In the genomic region with DNA sequence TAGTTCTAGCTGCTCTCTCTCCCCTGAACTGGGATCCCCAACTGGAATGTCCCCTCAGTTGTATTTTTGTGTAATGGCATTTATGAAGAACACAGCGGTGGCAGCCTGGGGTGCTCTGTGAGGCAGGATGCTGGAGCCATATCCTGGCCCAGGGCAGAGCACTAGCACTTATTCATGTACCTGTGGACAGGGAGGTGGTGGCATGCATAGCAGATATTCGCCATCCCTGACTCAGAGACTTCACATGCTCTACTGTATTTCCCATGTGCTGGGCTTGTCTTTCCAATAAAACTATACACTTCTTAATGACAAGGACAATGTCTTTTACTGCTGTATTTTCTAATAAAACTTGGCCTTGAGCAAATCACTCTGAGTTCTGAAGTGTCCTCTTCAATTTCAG, we compare ENCODE assay signal across 27 cellular contexts.
DNase-seq lines count a peak whose midpoint lies in the region; ATAC-seq, FAIRE-seq and TF ChIP-seq lines count a peak whose summit lies in the region.
"Had no signal": no experiment of that assay in that cellular context is flagged by ENCODE, and none has a peak within 500 bp of the region (broad histone marks: within the 10 kb centered on the region; RNA-seq: fewer than 3 reads in every experiment).

No MANE protein-coding gene starts in this region.

- no peaks in the 10 kb centered on the region for H3K79me2 ChIP-seq in mammary epithelial cell (ENCODE audit: insufficient read depth, low read length)

- H3K4me2 ChIP-seq in mammary epithelial cell (ENCODE audit: insufficient read depth, low read depth, low read length), result no peak overlapping the region
- H3K4me2 ChIP-seq: A549; BLaER1 treated with 17β-estradiol and CSF1 and Interleukin-3, amounts not matched to agents 10 nM and 100 nM had no signal

- POLR2A ChIA-PET in MCF 10A (lab: Yijun Ruan, JAX), result no interaction called here

- H3K27ac Mint-ChIP-seq in MCF 10A (ENCODE audit: low read depth, unreplicated experiment), result no peak overlapping the region
- no peak overlapping the region for H3K27ac Mint-ChIP-seq in osteocyte (ENCODE audit: unreplicated experiment)
- no peak overlapping the region for H3K27ac Mint-ChIP-seq in natural killer cell
- H3K27ac Mint-ChIP-seq: B cell; CD4-positive, alpha-beta T cell; CD8-positive, alpha-beta T cell had no signal

- H3K36me3 Mint-ChIP-seq in MCF 10A (ENCODE audit: insufficient read depth, unreplicated experiment) (no peaks in the 10 kb centered on the region), osteocyte (ENCODE audit: unreplicated experiment) (no peaks in the 10 kb centered on the region), natural killer cell (no peaks in the 10 kb centered on the region)
- H3K36me3 Mint-ChIP-seq: CD8-positive, alpha-beta T cell had no signal

- no peak overlapping the region for H3K9ac ChIP-seq in mammary epithelial cell (ENCODE audit: insufficient read depth, low read length)
- H3K9ac ChIP-seq: BLaER1 treated with 17β-estradiol and CSF1 and Interleukin-3, amounts not matched to agents 10 nM and 100 nM had no signal

- H3K27me3 Mint-ChIP-seq in MCF 10A (ENCODE audit: insufficient read depth, unreplicated experiment), result no peaks in the 10 kb centered on the region
- H3K27me3 Mint-ChIP-seq in osteocyte (ENCODE audit: unreplicated experiment), result no peaks in the 10 kb centered on the region
- H3K27me3 Mint-ChIP-seq in natural killer cell (ENCODE audit: low read depth in 2 of 2), result peaks cover 0 to 3% of the 10 kb centered on the region in 2 donors

- H3K4me3 ChIP-seq in mammary epithelial cell (replicated peaks in 1 of 3; ENCODE audit: insufficient read depth in 1 of 3, low read depth in 2 of 3, low read length in 3 of 3), result no peak overlapping the region
- no peak overlapping the region for H3K4me3 ChIP-seq in small intestine (ENCODE audit: low read depth in 1 of 2, low read length in 2 of 2)
- H3K4me3 ChIP-seq: A549; BLaER1 treated with 17β-estradiol and CSF1 and Interleukin-3, amounts not matched to agents 10 nM and 100 nM; GM12878 had no signal

- H3K27ac ChIP-seq in mammary epithelial cell (ENCODE audit: insufficient read depth, low read depth, low read length) (no peak overlapping the region), small intestine (ENCODE audit: low read depth in 1 of 2, low read length in 1 of 2) (no peak overlapping the region)
- H3K27ac ChIP-seq: 22Rv1; A549; BLaER1 treated with 17β-estradiol and CSF1 and Interleukin-3, amounts not matched to agents 10 nM and 100 nM; C4-2B had no signal

- H3K4me1 Mint-ChIP-seq in MCF 10A (ENCODE audit: insufficient read depth, unreplicated experiment) (no peaks in the 10 kb centered on the region), osteocyte (ENCODE audit: unreplicated experiment) (peaks cover 12% of the 10 kb centered on the region), natural killer cell (no peaks in the 10 kb centered on the region)
- H3K4me1 Mint-ChIP-seq: B cell had no signal

- no peaks in the 10 kb centered on the region for H3K9me3 Mint-ChIP-seq in MCF 10A (ENCODE audit: unreplicated experiment)
- H3K9me3 Mint-ChIP-seq in osteocyte (ENCODE audit: unreplicated experiment), result no peaks in the 10 kb centered on the region
- no peaks in the 10 kb centered on the region for H3K9me3 Mint-ChIP-seq in natural killer cell
- H3K9me3 Mint-ChIP-seq: CD4-positive, alpha-beta T cell; CD8-positive, alpha-beta T cell had no signal

- CTCF ChIA-PET in mammary epithelial cell (lab: Charles Lee; ENCODE audit: low non-redundant PET) (no interaction called here), MCF 10A (lab: Yijun Ruan, JAX) (interaction anchor here (0.7 kb wide), 1 partner anchor 139 kb away, joined by 3 read pairs; no protein-coding TSS in a partner anchor)

- dilution Hi-C loops in mammary epithelial cell (cut with HindIII; ENCODE audit: low sequenced_read_pairs), result no loop called here

- intact Hi-C loops in mammary epithelial cell (cut with micrococcal nuclease) (no loop called here), MCF 10A (cut with micrococcal nuclease) (no loop called here), natural killer cell (cut with micrococcal nuclease) (no loop called here)

- BruUV-seq in mammary epithelial cell (replicated peaks; lab: Mats Ljungman, UMichigan) (no TSS peak), MCF 10A (replicated peaks; lab: Mats Ljungman, UMichigan) (no TSS peak)

- TF ChIP-seq CTCF in mammary epithelial cell (conservative IDR thresholded peaks at IDR 0.05 in 1 of 2, IDR thresholded peaks at IDR 0.05 in 1 of 2; ENCODE audit: extremely low read depth in 1 of 2, insufficient read depth in 1 of 2, low read depth in 1 of 2, low read length in 2 of 2) (no peak), MCF 10A (IDR thresholded peaks at IDR 0.05; ENCODE audit: unreplicated experiment) (no peak), osteocyte (IDR thresholded peaks at IDR 0.05) (no peak), natural killer cell (IDR thresholded peaks at IDR 0.05) (no peak)

- ATAC-seq in esophagus mucosa, result peak; percentile 64
- no peak for ATAC-seq in GM21515 (IDR thresholded peaks at IDR 0.05; ENCODE audit: unreplicated experiment)
- no peak for ATAC-seq in natural killer cell
- ATAC-seq: A549; CD8-positive, alpha-beta T cell; GM12878 had no signal

- H2AFZ ChIP-seq in mammary epithelial cell (ENCODE audit: low read depth, low read length), result no peak overlapping the region

- no peaks in the 10 kb centered on the region for H3K36me3 ChIP-seq in mammary epithelial cell (ENCODE audit: insufficient read depth, low read length)
- no peaks in the 10 kb centered on the region for H3K36me3 ChIP-seq in small intestine (ENCODE audit: control insufficient read depth in 2 of 2, insufficient read depth in 2 of 2, low read length in 2 of 2)
- H3K36me3 ChIP-seq: BLaER1 treated with 17β-estradiol and CSF1 and Interleukin-3, amounts not matched to agents 10 nM and 100 nM had no signal

- in situ Hi-C loops in mammary epithelial cell (cut with MboI; ENCODE audit: low sequenced_read_pairs in 2 of 2), result no loop called here

- H3K9me3 ChIP-seq in mammary epithelial cell (replicated peaks; ENCODE audit: insufficient read depth, low read length) (no peaks in the 10 kb centered on the region), small intestine (ENCODE audit: control insufficient read depth, low read depth) (no peaks in the 10 kb centered on the region)
- H3K9me3 ChIP-seq: A549; BLaER1 treated with 17β-estradiol and CSF1 and Interleukin-3, amounts not matched to agents 10 nM and 100 nM; Caco-2 had no signal

- no peaks in the 10 kb centered on the region for H3K27me3 ChIP-seq in mammary epithelial cell (ENCODE audit: insufficient read depth, low read length)
- H3K27me3 ChIP-seq in small intestine (ENCODE audit: control insufficient read depth in 2 of 2, insufficient read depth in 2 of 2, low read length in 2 of 2), result no peaks in the 10 kb centered on the region
- H3K27me3 ChIP-seq: BLaER1 treated with 17β-estradiol and CSF1 and Interleukin-3, amounts not matched to agents 10 nM and 100 nM had no signal

- H3K4me1 ChIP-seq in mammary epithelial cell (ENCODE audit: insufficient read depth, low read length) (no peaks in the 10 kb centered on the region), small intestine (ENCODE audit: control insufficient read depth in 2 of 2, insufficient read depth in 1 of 2, low read depth in 1 of 2, low read length in 1 of 2) (no peaks in the 10 kb centered on the region)
- H3K4me1 ChIP-seq: A549, Caco-2 had no signal

- DNase-seq in mammary epithelial cell (peak; percentile 65), MCF 10A (ENCODE audit: unreplicated experiment) (no peak), osteocyte (ENCODE audit: extremely low spot score, unreplicated experiment) (peak; percentile 21), natural killer cell (no peak), small intestine (no peak)
- DNase-seq: AML-193; Caco-2; Calu3; CD4-positive, alpha-beta T cell; CD8-positive, alpha-beta T cell; DMS153; DMS53; DMS79; DND-41; EL; GDM1 had no signal

- H4K20me1 ChIP-seq in mammary epithelial cell (ENCODE audit: insufficient read depth, low read length), result no peaks in the 10 kb centered on the region
- H4K20me1 ChIP-seq: BLaER1 treated with 17β-estradiol and CSF1 and Interleukin-3, amounts not matched to agents 10 nM and 100 nM had no signal

- FAIRE-seq in small intestine (lab: Jason Lieb, UNC), result no peak
- FAIRE-seq: A549, D721Med, GM12878, GM12892, GM18507 had no signal

- H3K4me3 Mint-ChIP-seq in MCF 10A (ENCODE audit: unreplicated experiment) (no peak overlapping the region), osteocyte (ENCODE audit: unreplicated experiment) (no peak overlapping the region), natural killer cell (no peak overlapping the region)
- H3K4me3 Mint-ChIP-seq: B cell; CD4-positive, alpha-beta T cell; CD8-positive, alpha-beta T cell had no signal

- 96% methylated on average over 2 of the region's 2 CpGs for WGBS in mammary epithelial cell (ENCODE audit: low coverage, missing lambda C conversion rate)
- 84 to 93% (median 93%) methylated on average over 2 of the region's 2 CpGs for WGBS in small intestine, 3 donors

Comparison
In these comparisons a context has a peak if more than half of its experiments do, and no peak if none do; other contexts are left out.
1. DNase-seq: peak in mammary epithelial cell (single experiment) and osteocyte (single experiment); none in MCF 10A (single experiment), natural killer cell (single experiment) and small intestine (single experiment).